Comparison of ENCODE assay signal across 10 cellular contexts in genomic region chr1:201022178-201022823, GRCh38. TPM values are rescaled to one million over a fixed set of nuclear protein-coding genes. Genes with fewer than 3 reads are reported as not detected.
DNase-seq lines count a peak whose midpoint lies in the region; ATAC-seq and TF ChIP-seq lines count a peak whose summit lies in the region.
"Had no signal": no experiment of that assay in that cellular context is flagged by ENCODE, and none has a peak within 500 bp of the region (broad histone marks: within the 10 kb centered on the region; RNA-seq: fewer than 3 reads in every experiment).

No MANE protein-coding gene starts in this region.

- H3K36me3 ChIP-seq in iPS-18a (ENCODE audit: control insufficient read depth, low read depth, low read length) (no peaks in the 10 kb centered on the region), body of pancreas (replicated peaks in 1 of 2; ENCODE audit: insufficient read depth in 1 of 2, low read depth in 2 of 2) (no peaks in the 10 kb centered on the region)

- H3K4me1 ChIP-seq in iPS-18a (ENCODE audit: control insufficient read depth, low read depth, low read length) = peaks cover 43% of the 10 kb centered on the region
- H3K4me1 ChIP-seq in body of pancreas = peaks cover 28% of the 10 kb centered on the region

- TF ChIP-seq CTCF in activated B cell treated with CpG ODN at 0.5 μM for 24 hours (IDR thresholded peaks at IDR 0.05) = no peak
- no peak for TF ChIP-seq CTCF in body of pancreas (IDR thresholded peaks at IDR 0.05)

- CTCF ChIA-PET in activated B cell treated with CpG ODN at 0.5 μM for 24 hours (lab: Charles Lee) = interaction anchor here (2.4 to 9.7 kb wide), 3 partner anchors 20 to 50 kb away, joined by 9 to 53 read pairs (median 22); no protein-coding TSS in a partner anchor
- CTCF ChIA-PET in HEK293T (lab: Yijun Ruan, JAX) = interaction anchor here (1.0 to 2.5 kb wide), 2 partner anchors 42 to 50 kb away, joined by 3 to 6 read pairs; no protein-coding TSS in a partner anchor

- WGBS in body of pancreas, 2 donors = 86 to 96% methylated on average over 4 of the region's 4 CpGs

- POLR2A ChIA-PET in activated B cell treated with CpG ODN at 0.5 μM for 24 hours (lab: Charles Lee) = interaction anchor here (1.1 to 4.0 kb wide), 2 partner anchors 29 to 352 kb away, joined by 4 to 19 read pairs; partner anchors contain the start of gene DDX59
- POLR2A ChIA-PET in HEK293T (lab: Yijun Ruan, JAX) = no interaction called here

- no peaks in the 10 kb centered on the region for H3K9me3 Mint-ChIP-seq in activated B cell treated with CpG ODN at 0.5 μM for 24 hours
- no peaks in the 10 kb centered on the region for H3K9me3 Mint-ChIP-seq in stimulated activated effector memory CD8-positive, alpha-beta T cell treated with anti-CD3 and anti-CD28 coated beads, Interleukin-12 subunit alpha, Interleukin-12 subunit beta, amount 100 ng/mL, for 72 hours

- H3K27ac ChIP-seq in iPS-18a (ENCODE audit: low read length) (no peak overlapping the region), body of pancreas (no peak overlapping the region)

- H3K27me3 Mint-ChIP-seq in activated B cell treated with CpG ODN at 0.5 μM for 24 hours = no peaks in the 10 kb centered on the region

- no peak for TF ChIP-seq POLR2A in body of pancreas (IDR thresholded peaks at IDR 0.05)

- peaks cover 89% of the 10 kb centered on the region for H3K4me1 Mint-ChIP-seq in activated B cell treated with CpG ODN at 0.5 μM for 24 hours
- peaks cover 89% of the 10 kb centered on the region for H3K4me1 Mint-ChIP-seq in stimulated activated effector memory CD8-positive, alpha-beta T cell treated with anti-CD3 and anti-CD28 coated beads, Interleukin-12 subunit alpha, Interleukin-12 subunit beta, amount 100 ng/mL, for 72 hours

- H3K4me3 Mint-ChIP-seq in activated B cell treated with CpG ODN at 0.5 μM for 24 hours = peak overlapping the region; percentile 89
- peak overlapping the region; percentile 99 for H3K4me3 Mint-ChIP-seq in stimulated activated effector memory CD8-positive, alpha-beta T cell treated with anti-CD3 and anti-CD28 coated beads, Interleukin-12 subunit alpha, Interleukin-12 subunit beta, amount 100 ng/mL, for 72 hours

- peaks cover 6% of the 10 kb centered on the region for H3K36me3 Mint-ChIP-seq in activated B cell treated with CpG ODN at 0.5 μM for 24 hours (ENCODE audit: low read depth)
- peaks cover 21% of the 10 kb centered on the region for H3K36me3 Mint-ChIP-seq in stimulated activated effector memory CD8-positive, alpha-beta T cell treated with anti-CD3 and anti-CD28 coated beads, Interleukin-12 subunit alpha, Interleukin-12 subunit beta, amount 100 ng/mL, for 72 hours

- no peak overlapping the region for H3K9ac ChIP-seq in iPS-18a (ENCODE audit: low read length)

- H3K4me3 ChIP-seq in iPS-18a (ENCODE audit: low read length) = peak overlapping the region; percentile 72
- no peak overlapping the region for H3K4me3 ChIP-seq in body of pancreas

- peak overlapping the region; percentile 97 for H3K27ac Mint-ChIP-seq in activated B cell treated with CpG ODN at 0.5 μM for 24 hours
- no peak overlapping the region for H3K27ac Mint-ChIP-seq in stimulated activated effector memory CD8-positive, alpha-beta T cell treated with anti-CD3 and anti-CD28 coated beads, Interleukin-12 subunit alpha, Interleukin-12 subunit beta, amount 100 ng/mL, for 72 hours

- DNase-seq in NCI-H1092 treated with DMSO at 0.1 percent for 48 hours (lab: John Stamatoyannopoulos, UW) (peak; percentile 22), NCI-H1092 (lab: John Stamatoyannopoulos, UW) (no peak), activated B cell treated with CpG ODN at 0.5 μM for 24 hours (no peak), activated gamma-delta T cell treated with Interleukin-2 at 50 U/mL for 16 hours (no peak), HEK293T (ENCODE audit: extremely low spot score) (no peak), body of pancreas (no peak)
- DNase-seq in stimulated activated effector memory CD8-positive, alpha-beta T cell treated with anti-CD3 and anti-CD28 coated beads, Interleukin-12 subunit alpha, Interleukin-12 subunit beta, amount 100 ng/mL, for 72 hours (ENCODE audit: low spot score in 2 of 2) = peak in 1 of 2 donors; percentile 61
- DNase-seq: islet precursor cell, NCI-H1436 treated with DMSO at 0.1 percent for 48 hours had no signal

- H3K9me3 ChIP-seq in iPS-18a (ENCODE audit: control insufficient read depth, low read depth, low read length) = no peaks in the 10 kb centered on the region
- H3K9me3 ChIP-seq in body of pancreas = no peaks in the 10 kb centered on the region

- H3K27me3 ChIP-seq in iPS-18a (ENCODE audit: control insufficient read depth, insufficient read depth, low read length) (peaks cover 8% of the 10 kb centered on the region), body of pancreas (no peaks in the 10 kb centered on the region)

- ATAC-seq in activated B cell treated with CpG ODN at 0.5 μM for 24 hours (ENCODE audit: low read depth) = no peak
- no peak for ATAC-seq in stimulated activated effector memory CD8-positive, alpha-beta T cell treated with anti-CD3 and anti-CD28 coated beads, Interleukin-12 subunit alpha, Interleukin-12 subunit beta, amount 100 ng/mL, for 72 hours
- no peak for ATAC-seq in body of pancreas

- intact Hi-C loops in activated B cell treated with CpG ODN at 0.5 μM for 24 hours (cut with micrococcal nuclease) = loop anchor here (5.0 to 10.0 kb wide), 5 partner anchors 150 to 1620 kb away; partner anchors contain the start of gene CSRP1
- intact Hi-C loops in body of pancreas (cut with DNase I) = no loop called here

TF ChIP-seq in HEK293T, 16 proteins besides CTCF, POLR2A, EP300 and RAD21:
- TF ChIP-seq LEF1 (IDR thresholded peaks at IDR 0.05; ENCODE audit: borderline replicate concordance) = no peak
- TF ChIP-seq L3MBTL2 (conservative IDR thresholded peaks at IDR 0.05) = no peak
- TF ChIP-seq ZNF384 (IDR thresholded peaks at IDR 0.05) = no peak
- no peak for TF ChIP-seq PKNOX1 (IDR thresholded peaks at IDR 0.05)

RNA-seq across cellular contexts. Expression of gene KIF21B, which starts 1.2 kb away (rescaled TPM):
- 28.1 and 31.8 TPM in 2 replicates for total RNA-seq in activated B cell treated with CpG ODN at 0.5 μM for 24 hours
- 1 to 10 TPM; 1.6 to 3.4 TPM for total RNA-seq in body of pancreas
